10 cellular contexts compared by ENCODE assay signal in the genomic region with DNA sequence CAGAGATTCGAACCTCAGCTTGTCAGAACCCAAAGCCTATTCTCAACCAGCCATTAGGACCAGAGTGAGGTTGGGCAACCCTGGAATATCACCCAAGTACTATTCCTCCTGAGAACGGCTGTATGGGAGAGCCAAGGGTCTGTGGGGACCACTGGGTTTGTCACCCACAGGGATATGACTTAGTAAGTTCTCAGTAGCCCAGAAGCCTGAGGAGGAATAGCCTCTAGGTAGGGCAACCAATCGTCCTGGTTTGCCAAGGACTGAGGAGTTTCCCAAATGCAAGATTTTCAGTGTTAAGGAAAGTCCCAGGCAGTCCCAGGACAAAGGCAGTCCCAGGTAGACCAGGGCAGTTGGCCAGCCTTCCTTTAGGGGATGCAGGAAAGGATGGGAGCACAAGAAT. TPM values are rescaled to one million over a fixed set of nuclear protein-coding genes. Genes with fewer than 3 reads are reported as not detected.
"Had no signal": no experiment of that assay in that cellular context is flagged by ENCODE, and none has a peak within 500 bp of the region (broad histone marks: within the 10 kb centered on the region; RNA-seq: fewer than 3 reads in every experiment).

No MANE protein-coding gene starts in this region.

- FAIRE-seq: H1, H54, HTR-8/SVneo, K562 had no signal

- H3K4me3 ChIP-seq: GM23248, HAP-1, K562 had no signal

- H3K9me3 ChIP-seq: HAP-1 had no signal

- DNase-seq: GM23248, HFFc6, IMR-90 had no signal

- ATAC-seq: HCT116, K562 had no signal

- H3K27ac ChIP-seq: GM23248, HL-60 had no signal

- H3K36me3 ChIP-seq: HAP-1 had no signal

RNA-seq across cellular contexts. Expression of gene PNLIPRP2, which starts 46.7 kb away (rescaled TPM):
- total RNA-seq: GM23248, H1, HFFc6, IMR-90 had no signal
- polyA plus RNA-seq: GM23248, IMR-90, K562 had no signal
